In genomic region chr13:93687261-93687660, GRCh38 we compare ENCODE assay signal across 12 cellular contexts.
"Had no signal": no experiment of that assay in that cellular context is flagged by ENCODE, and none has a peak within 500 bp of the region (broad histone marks: within the 10 kb centered on the region; RNA-seq: fewer than 3 reads in every experiment).

No MANE protein-coding gene starts in this region.

- H3K27me3 ChIP-seq: body of pancreas, esophagus squamous epithelium, gastroesophageal sphincter, heart left ventricle, left lung had no signal

- DNase-seq: activated CD4-positive, alpha-beta T cell treated with anti-CD3 and anti-CD28 coated beads, Interleukin-2, amount 50 U/mL, for 4 hours; amniotic stem cell; body of pancreas; effector memory CD8-positive, alpha-beta T cell; esophagus squamous epithelium; heart left ventricle; left lung; midbrain; occipital lobe; posterior cingulate gyrus; stimulated activated naive B cell treated with anti-CD40 and anti-IgM and Interleukin-4, amounts not matched to agents 10 μg/mL and 1 μg/mL and 100 μg/mL, for 72 hours had no signal

- H3K27ac ChIP-seq: body of pancreas, esophagus squamous epithelium, gastroesophageal sphincter, heart left ventricle, left lung had no signal

- H3K9me3 ChIP-seq: body of pancreas, esophagus squamous epithelium, gastroesophageal sphincter, heart left ventricle had no signal

- H3K36me3 ChIP-seq: esophagus squamous epithelium, gastroesophageal sphincter, heart left ventricle, left lung had no signal

- H3K4me1 ChIP-seq: body of pancreas, esophagus squamous epithelium, gastroesophageal sphincter, heart left ventricle, left lung had no signal

- ATAC-seq: body of pancreas; effector memory CD8-positive, alpha-beta T cell; gastroesophageal sphincter; heart left ventricle; left lung; stimulated activated naive B cell treated with anti-CD40 and anti-IgM and Interleukin-4, amounts not matched to agents 10 μg/mL and 1 μg/mL and 100 μg/mL, for 72 hours had no signal

- H3K4me3 ChIP-seq: body of pancreas, esophagus squamous epithelium, gastroesophageal sphincter, heart left ventricle, left lung had no signal
